Comparison of ENCODE assay signal across 8 cellular contexts in the genomic region with DNA sequence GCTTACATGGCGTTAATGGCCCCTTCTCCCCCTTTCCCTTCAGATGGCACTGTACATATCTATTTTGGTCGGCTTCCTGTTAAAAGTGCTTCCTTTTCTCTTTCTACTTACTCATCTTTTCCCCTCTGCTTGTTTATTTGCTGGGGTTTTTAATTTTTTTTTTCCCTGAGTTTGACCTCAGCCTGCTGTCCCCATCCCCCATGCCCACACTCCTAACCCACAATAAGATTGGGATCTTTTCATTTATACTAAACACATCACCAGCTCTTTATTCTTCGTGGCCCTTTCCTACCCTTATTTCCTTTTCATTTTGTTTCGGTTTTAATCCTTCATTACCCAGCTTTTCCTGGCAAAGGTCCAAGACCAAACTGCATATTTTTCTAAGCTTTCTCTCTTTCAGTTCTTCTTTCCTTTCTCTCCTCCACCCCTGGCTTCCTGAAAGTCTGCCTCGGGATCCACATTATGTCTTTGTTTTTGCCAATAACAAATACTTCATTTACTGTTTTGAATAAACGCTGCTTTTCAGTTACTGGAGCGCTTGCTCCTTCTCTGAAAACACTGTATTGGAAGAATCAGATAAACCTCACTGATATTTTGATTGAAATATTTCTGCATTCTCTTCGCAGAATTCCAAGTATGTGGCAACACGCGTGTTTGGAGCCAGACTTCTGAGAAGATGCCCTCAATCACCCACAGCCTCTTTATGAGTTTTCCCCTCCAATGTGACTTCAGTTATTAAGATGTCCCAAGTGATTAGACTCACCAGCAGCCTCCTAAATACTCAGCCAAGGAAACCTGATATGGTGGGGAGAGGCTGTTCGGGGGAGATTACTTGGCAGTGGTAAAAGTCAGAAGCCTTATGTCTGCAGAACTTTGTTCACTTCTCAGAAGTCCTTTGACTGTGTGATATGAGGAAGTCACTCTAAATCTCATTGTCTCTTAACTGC.
DNase-seq lines count a peak whose midpoint lies in the region; ATAC-seq and TF ChIP-seq lines count a peak whose summit lies in the region.

No MANE protein-coding gene starts in this region.

- H3K27ac Mint-ChIP-seq in endodermal cell (no peak overlapping the region), nephron (peak overlapping the region; percentile 96 to 99 (median 97))

- H3K4me3 ChIP-seq in AG10803 (ENCODE audit: low read length) (peak overlapping the region; percentile 46), HUES48 (ENCODE audit: low read depth, low read length) (no peak overlapping the region), endodermal cell (ENCODE audit: low read length) (no peak overlapping the region)

- no peaks in the 10 kb centered on the region for H3K36me3 ChIP-seq in HUES48 (ENCODE audit: control insufficient read depth, insufficient read depth, low read length)
- H3K36me3 ChIP-seq in endodermal cell (ENCODE audit: control insufficient read depth, insufficient read depth, low read length): no peaks in the 10 kb centered on the region

- DNase-seq in AG10803 (ENCODE audit: low read depth) (peak; percentile 83), UCSD-AML1 (lab: John Stamatoyannopoulos, UW; ENCODE audit: unreplicated experiment) (peak; percentile 15), endodermal cell (no peak), posterior cingulate gyrus (no peak)

- H3K4me3 Mint-ChIP-seq in endodermal cell (no peak overlapping the region), nephron (peak overlapping the region; percentile 43 to 81 (median 78))

- ATAC-seq in GM21381 (IDR thresholded peaks at IDR 0.05; ENCODE audit: unreplicated experiment) (no peak), GM18520 (IDR thresholded peaks at IDR 0.05; ENCODE audit: unreplicated experiment) (no peak)

- peaks cover 9% of the 10 kb centered on the region for H3K4me1 ChIP-seq in HUES48 (ENCODE audit: control insufficient read depth, insufficient read depth, low read length)
- H3K4me1 ChIP-seq in endodermal cell (ENCODE audit: control insufficient read depth, insufficient read depth, low read length): no peaks in the 10 kb centered on the region

- H3K27ac ChIP-seq in HUES48 (ENCODE audit: low read depth, low read length) (peak overlapping the region; percentile 28), endodermal cell (ENCODE audit: low read depth, low read length) (peak overlapping the region; percentile 7)

- H3K36me3 Mint-ChIP-seq in endodermal cell (ENCODE audit: low read depth): no peaks in the 10 kb centered on the region
- no peaks in the 10 kb centered on the region for H3K36me3 Mint-ChIP-seq in nephron (ENCODE audit: low read depth)

- intact Hi-C loops in posterior cingulate gyrus (cut with DNase I): no loop called here

- H3K4me1 Mint-ChIP-seq in endodermal cell (peaks cover 4% of the 10 kb centered on the region), nephron (peaks cover 40% of the 10 kb centered on the region)

- peaks cover 24% of the 10 kb centered on the region for H3K9me3 Mint-ChIP-seq in endodermal cell
- H3K9me3 Mint-ChIP-seq in nephron: peaks cover 27% of the 10 kb centered on the region

- H3K27me3 ChIP-seq in HUES48 (ENCODE audit: control insufficient read depth, insufficient read depth, low read length) (no peaks in the 10 kb centered on the region), endodermal cell (ENCODE audit: control insufficient read depth, insufficient read depth, low read length, poor library complexity, severe bottlenecking) (no peaks in the 10 kb centered on the region)

- no peak overlapping the region; the same call in 1 of the 2 replicates for H3K9ac ChIP-seq in HUES48 (ENCODE audit: low read depth, low read length)
- no peak overlapping the region for H3K9ac ChIP-seq in endodermal cell (ENCODE audit: extremely low read depth, low read length, poor library complexity, severe bottlenecking)

- H3K9me3 ChIP-seq in HUES48 (ENCODE audit: control insufficient read depth, insufficient read depth, low read length) (peaks cover 8% of the 10 kb centered on the region; the same call in 1 of the 2 replicates), endodermal cell (ENCODE audit: control insufficient read depth, low read length) (no peaks in the 10 kb centered on the region)

- H3K27me3 Mint-ChIP-seq in endodermal cell (ENCODE audit: insufficient read depth) (no peaks in the 10 kb centered on the region), nephron (ENCODE audit: low read depth) (no peaks in the 10 kb centered on the region)

- 87 to 88% methylated on average over 5 to 10 of the region's 11 CpGs for WGBS in endodermal cell (ENCODE audit: insufficient coverage in 1 of 2, insufficient read length in 1 of 2), 2 experiments

- TF ChIP-seq CTCF in AG10803 (conservative IDR thresholded peaks at IDR 0.05; ENCODE audit: low read length) (no peak), endodermal cell (conservative IDR thresholded peaks at IDR 0.05) (no peak), nephron (IDR thresholded peaks at IDR 0.05; ENCODE audit: unreplicated experiment in 3 of 3) (no peak)

Comparison
In these comparisons a context has a peak if more than half of its experiments do, and no peak if none do; other contexts are left out.
1. DNase-seq: peak in AG10803 (single experiment) and UCSD-AML1 (single experiment); none in endodermal cell (single experiment) and posterior cingulate gyrus (0 of 10).